Comparison of ENCODE assay signal across 1 cellular context in the genomic region with DNA sequence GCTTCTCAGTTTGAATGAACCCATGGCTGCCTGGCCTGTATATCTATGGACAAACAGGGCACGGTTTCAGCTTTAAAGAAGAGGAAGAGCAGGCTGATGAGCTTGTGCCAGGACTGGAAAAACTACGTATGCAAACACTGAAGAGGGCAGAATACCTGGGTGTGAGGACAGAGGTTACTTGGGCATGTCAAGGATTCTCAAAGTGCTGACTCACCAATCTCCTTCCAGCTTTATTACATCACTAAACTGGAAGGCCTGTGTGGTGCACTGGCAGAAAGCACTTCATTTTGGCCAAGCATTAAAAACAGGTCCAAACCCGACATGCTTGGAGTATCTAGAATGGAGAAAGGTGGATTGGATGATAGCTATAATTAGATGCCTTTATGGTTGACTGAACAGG.
TF ChIP-seq lines count a peak whose summit lies in the region.

No MANE protein-coding gene starts in this region.

TF ChIP-seq in SK-N-SH treated with all-trans-retinoic acid at 6 μM for 48 hours, 23 proteins besides CTCF, POLR2A, EP300 and RAD21 (continued from another document):
- TF ChIP-seq, protein P1, sequence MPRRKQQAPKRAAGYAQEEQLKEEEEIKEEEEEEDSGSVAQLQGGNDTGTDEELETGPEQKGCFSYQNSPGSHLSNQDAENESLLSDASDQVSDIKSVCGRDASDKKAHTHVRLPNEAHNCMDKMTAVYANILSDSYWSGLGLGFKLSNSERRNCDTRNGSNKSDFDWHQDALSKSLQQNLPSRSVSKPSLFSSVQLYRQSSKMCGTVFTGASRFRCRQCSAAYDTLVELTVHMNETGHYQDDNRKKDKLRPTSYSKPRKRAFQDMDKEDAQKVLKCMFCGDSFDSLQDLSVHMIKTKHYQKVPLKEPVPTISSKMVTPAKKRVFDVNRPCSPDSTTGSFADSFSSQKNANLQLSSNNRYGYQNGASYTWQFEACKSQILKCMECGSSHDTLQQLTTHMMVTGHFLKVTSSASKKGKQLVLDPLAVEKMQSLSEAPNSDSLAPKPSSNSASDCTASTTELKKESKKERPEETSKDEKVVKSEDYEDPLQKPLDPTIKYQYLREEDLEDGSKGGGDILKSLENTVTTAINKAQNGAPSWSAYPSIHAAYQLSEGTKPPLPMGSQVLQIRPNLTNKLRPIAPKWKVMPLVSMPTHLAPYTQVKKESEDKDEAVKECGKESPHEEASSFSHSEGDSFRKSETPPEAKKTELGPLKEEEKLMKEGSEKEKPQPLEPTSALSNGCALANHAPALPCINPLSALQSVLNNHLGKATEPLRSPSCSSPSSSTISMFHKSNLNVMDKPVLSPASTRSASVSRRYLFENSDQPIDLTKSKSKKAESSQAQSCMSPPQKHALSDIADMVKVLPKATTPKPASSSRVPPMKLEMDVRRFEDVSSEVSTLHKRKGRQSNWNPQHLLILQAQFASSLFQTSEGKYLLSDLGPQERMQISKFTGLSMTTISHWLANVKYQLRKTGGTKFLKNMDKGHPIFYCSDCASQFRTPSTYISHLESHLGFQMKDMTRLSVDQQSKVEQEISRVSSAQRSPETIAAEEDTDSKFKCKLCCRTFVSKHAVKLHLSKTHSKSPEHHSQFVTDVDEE (CRISPR knock-in tag; IDR thresholded peaks at IDR 0.05): no peak
- no peak for TF ChIP-seq BACH2 (CRISPR knock-in tag; IDR thresholded peaks at IDR 0.05; ENCODE audit: borderline replicate concordance)
